Comparison of ENCODE assay signal across 27 cellular contexts in genomic region chr1:205466612-205467236, GRCh38. TPM values are rescaled to one million over a fixed set of nuclear protein-coding genes. Genes with fewer than 3 reads are reported as not detected.
"Had no signal": no experiment of that assay in that cellular context is flagged by ENCODE, and none has a peak within 500 bp of the region (broad histone marks: within the 10 kb centered on the region; RNA-seq: fewer than 3 reads in every experiment).

No MANE protein-coding gene starts in this region.

- H3K36me3 Mint-ChIP-seq: memory B cell; natural killer cell treated with Interleukin-12 subunit alpha and Interleukin-12 subunit beta and Interleukin-15 and Interleukin-18, amount 100 ng/mL, for 72 hours; stimulated activated memory B cell treated with anti-CD40 and anti-IgM and Interleukin-4, amounts not matched to agents 10 μg/mL and 1 μg/mL and 100 μg/mL, for 72 hours had no signal

- H3K27ac Mint-ChIP-seq: memory B cell; natural killer cell treated with Interleukin-12 subunit alpha and Interleukin-12 subunit beta and Interleukin-15 and Interleukin-18, amount 100 ng/mL, for 72 hours; stimulated activated memory B cell treated with anti-CD40 and anti-IgM and Interleukin-4, amounts not matched to agents 10 μg/mL and 1 μg/mL and 100 μg/mL, for 72 hours had no signal

- H3K9me3 Mint-ChIP-seq: memory B cell; natural killer cell treated with Interleukin-12 subunit alpha and Interleukin-12 subunit beta and Interleukin-15 and Interleukin-18, amount 100 ng/mL, for 72 hours; stimulated activated memory B cell treated with anti-CD40 and anti-IgM and Interleukin-4, amounts not matched to agents 10 μg/mL and 1 μg/mL and 100 μg/mL, for 72 hours had no signal

- H3K4me1 ChIP-seq: lower lobe of right lung, parathyroid adenoma, psoas muscle, right lobe of liver, spleen, stomach had no signal

- H2AFZ ChIP-seq: parathyroid adenoma had no signal

- H3K9me3 ChIP-seq: heart left ventricle, left ventricle myocardium inferior, lower lobe of right lung, psoas muscle, right lobe of liver, spleen, stomach had no signal

- H3K27me3 ChIP-seq: right lobe of liver had no signal

- H3K4me3 Mint-ChIP-seq: memory B cell; natural killer cell treated with Interleukin-12 subunit alpha and Interleukin-12 subunit beta and Interleukin-15 and Interleukin-18, amount 100 ng/mL, for 72 hours; stimulated activated memory B cell treated with anti-CD40 and anti-IgM and Interleukin-4, amounts not matched to agents 10 μg/mL and 1 μg/mL and 100 μg/mL, for 72 hours had no signal

- H3K4me3 ChIP-seq: heart left ventricle, left ventricle myocardium inferior, lower lobe of right lung, psoas muscle, right lobe of liver, spleen, stomach had no signal

- H3K9ac ChIP-seq: parathyroid adenoma had no signal

- H3K4me1 Mint-ChIP-seq: memory B cell; stimulated activated memory B cell treated with anti-CD40 and anti-IgM and Interleukin-4, amounts not matched to agents 10 μg/mL and 1 μg/mL and 100 μg/mL, for 72 hours had no signal

- DNase-seq: central memory CD4-positive, alpha-beta T cell; effector memory CD4-positive, alpha-beta T cell; heart left ventricle; hippocampal formation; islet precursor cell; left ventricle myocardium inferior; lower lobe of right lung; midbrain; occipital lobe; psoas muscle; retina; right lobe of liver; spleen; stimulated activated CD4-positive, alpha-beta T cell treated with anti-CD3 and anti-CD28 coated beads, Interleukin-15, amount 100 ng/mL, for 24 hours; stimulated activated CD4-positive, alpha-beta T cell treated with anti-CD3 and anti-CD28 coated beads, Interleukin-1b, Interleukin-23, amount 100 ng/mL, for 48 hours; stimulated activated CD4-positive, alpha-beta T cell treated with anti-CD3 and anti-CD28 coated beads, Interleukin-4, amount 100 ng/mL, for 24 hours; stomach; substantia nigra; trophoblast cell had no signal

- H3K36me3 ChIP-seq: heart left ventricle, left ventricle myocardium inferior, lower lobe of right lung, right lobe of liver, spleen, stomach had no signal

- ATAC-seq: esophagus mucosa; heart left ventricle; lower lobe of right lung; natural killer cell treated with Interleukin-12 subunit alpha and Interleukin-12 subunit beta and Interleukin-15 and Interleukin-18, amount 100 ng/mL, for 72 hours; psoas muscle; right lobe of liver; stimulated activated memory B cell treated with anti-CD40 and anti-IgM and Interleukin-4, amounts not matched to agents 10 μg/mL and 1 μg/mL and 100 μg/mL, for 72 hours had no signal

- H3K27ac ChIP-seq: heart left ventricle, left ventricle myocardium inferior, lower lobe of right lung, parathyroid adenoma, psoas muscle, right lobe of liver, spleen, stomach had no signal

RNA-seq across cellular contexts. Expression of gene BLACAT1, which starts 10.9 kb away (rescaled TPM):
- total RNA-seq: fibroblast of lung; glomerular endothelial cell; left ventricle myocardium inferior; natural killer cell treated with Interleukin-12 subunit alpha and Interleukin-12 subunit beta and Interleukin-15 and Interleukin-18, amount 100 ng/mL, for 72 hours; psoas muscle; skeletal muscle tissue had no signal
- polyA plus RNA-seq: fibroblast of lung, heart left ventricle, psoas muscle had no signal

RNA-seq across cellular contexts. Expression of gene LEMD1, which starts 44.9 kb away (rescaled TPM):
- total RNA-seq: fibroblast of lung; glomerular endothelial cell; left ventricle myocardium inferior; lower lobe of right lung; natural killer cell treated with Interleukin-12 subunit alpha and Interleukin-12 subunit beta and Interleukin-15 and Interleukin-18, amount 100 ng/mL, for 72 hours; psoas muscle; right lobe of liver; skeletal muscle tissue; spleen; stomach had no signal
- polyA plus RNA-seq: fibroblast of lung, heart left ventricle, psoas muscle, spleen had no signal
